In the genomic region with DNA sequence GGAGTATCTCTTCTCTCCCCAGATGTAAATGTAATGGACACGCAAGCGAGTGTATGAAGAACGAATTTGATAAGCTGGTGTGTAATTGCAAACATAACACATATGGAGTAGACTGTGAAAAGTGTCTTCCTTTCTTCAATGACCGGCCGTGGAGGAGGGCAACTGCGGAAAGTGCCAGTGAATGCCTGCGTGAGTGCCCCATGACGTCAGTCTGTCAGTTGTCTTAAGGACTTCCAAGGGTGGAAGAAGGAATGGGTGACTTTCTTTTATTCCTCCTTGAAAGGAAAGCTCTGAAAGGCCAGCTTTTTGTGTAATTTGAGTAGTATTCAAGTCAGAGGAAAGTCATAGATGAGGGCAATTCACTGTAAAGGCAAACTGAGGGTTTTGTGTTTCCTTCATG, we compare ENCODE assay signal across 19 cellular contexts.
"Had no signal": no experiment of that assay in that cellular context is flagged by ENCODE, and none has a peak within 500 bp of the region (broad histone marks: within the 10 kb centered on the region; RNA-seq: fewer than 3 reads in every experiment).

No MANE protein-coding gene starts in this region.

- H3K36me3 Mint-ChIP-seq: naive thymus-derived CD4-positive, alpha-beta T cell had no signal

- H3K4me3 ChIP-seq: esophagus muscularis mucosa, gastroesophageal sphincter, hepatocyte, skin epidermis, stomach, uterus had no signal

- H3K4me1 ChIP-seq: uterus had no signal

- H3K36me3 ChIP-seq: uterus had no signal

- H3K27ac ChIP-seq: epithelial cell of prostate, esophagus muscularis mucosa, gastroesophageal sphincter, hepatocyte, skin epidermis, stomach, uterus had no signal

- H3K27ac Mint-ChIP-seq: naive thymus-derived CD4-positive, alpha-beta T cell; type B pancreatic cell had no signal

- DNase-seq: cortex of kidney; effector memory CD4-positive, alpha-beta T cell; kidney; left cardiac atrium; left ventricle myocardium superior; naive thymus-derived CD4-positive, alpha-beta T cell; posterior cingulate gyrus; stimulated activated CD4-positive, alpha-beta T cell treated with anti-CD3 and anti-CD28 coated beads, Interleukin-2, amount 100 ng/mL, for 24 hours; stimulated activated CD4-positive, alpha-beta T cell treated with anti-CD3 and anti-CD28 coated beads, Interleukin-4, amount 100 ng/mL, for 4 hours; stimulated activated naive CD4-positive, alpha-beta T cell; stomach; uterus had no signal

- ATAC-seq: gastroesophageal sphincter; left cardiac atrium; left ventricle myocardium superior; naive thymus-derived CD4-positive, alpha-beta T cell; sciatic nerve had no signal

- H3K4me1 Mint-ChIP-seq: naive thymus-derived CD4-positive, alpha-beta T cell had no signal

- H3K9me3 ChIP-seq: esophagus muscularis mucosa, gastroesophageal sphincter, stomach, uterus had no signal

- H3K9me3 Mint-ChIP-seq: naive thymus-derived CD4-positive, alpha-beta T cell; type B pancreatic cell had no signal

- H3K4me3 Mint-ChIP-seq: naive thymus-derived CD4-positive, alpha-beta T cell; type B pancreatic cell had no signal

- H3K27me3 Mint-ChIP-seq: type B pancreatic cell had no signal

- H3K27me3 ChIP-seq: esophagus muscularis mucosa, gastroesophageal sphincter, hepatocyte, stomach, uterus had no signal
